ENCODE assay signal across 1 cellular context in genomic region chr17:69501591-69502468, GRCh38.
TF ChIP-seq lines count a peak whose summit lies in the region.

No MANE protein-coding gene starts in this region.

TF ChIP-seq in HepG2, 621 proteins besides CTCF, POLR2A, EP300 and RAD21 (continued from another document and continues in another):
- peak; percentile 79 for TF ChIP-seq CEBPG (CRISPR knock-in tag; IDR thresholded peaks at IDR 0.05)
- TF ChIP-seq, protein P1, sequence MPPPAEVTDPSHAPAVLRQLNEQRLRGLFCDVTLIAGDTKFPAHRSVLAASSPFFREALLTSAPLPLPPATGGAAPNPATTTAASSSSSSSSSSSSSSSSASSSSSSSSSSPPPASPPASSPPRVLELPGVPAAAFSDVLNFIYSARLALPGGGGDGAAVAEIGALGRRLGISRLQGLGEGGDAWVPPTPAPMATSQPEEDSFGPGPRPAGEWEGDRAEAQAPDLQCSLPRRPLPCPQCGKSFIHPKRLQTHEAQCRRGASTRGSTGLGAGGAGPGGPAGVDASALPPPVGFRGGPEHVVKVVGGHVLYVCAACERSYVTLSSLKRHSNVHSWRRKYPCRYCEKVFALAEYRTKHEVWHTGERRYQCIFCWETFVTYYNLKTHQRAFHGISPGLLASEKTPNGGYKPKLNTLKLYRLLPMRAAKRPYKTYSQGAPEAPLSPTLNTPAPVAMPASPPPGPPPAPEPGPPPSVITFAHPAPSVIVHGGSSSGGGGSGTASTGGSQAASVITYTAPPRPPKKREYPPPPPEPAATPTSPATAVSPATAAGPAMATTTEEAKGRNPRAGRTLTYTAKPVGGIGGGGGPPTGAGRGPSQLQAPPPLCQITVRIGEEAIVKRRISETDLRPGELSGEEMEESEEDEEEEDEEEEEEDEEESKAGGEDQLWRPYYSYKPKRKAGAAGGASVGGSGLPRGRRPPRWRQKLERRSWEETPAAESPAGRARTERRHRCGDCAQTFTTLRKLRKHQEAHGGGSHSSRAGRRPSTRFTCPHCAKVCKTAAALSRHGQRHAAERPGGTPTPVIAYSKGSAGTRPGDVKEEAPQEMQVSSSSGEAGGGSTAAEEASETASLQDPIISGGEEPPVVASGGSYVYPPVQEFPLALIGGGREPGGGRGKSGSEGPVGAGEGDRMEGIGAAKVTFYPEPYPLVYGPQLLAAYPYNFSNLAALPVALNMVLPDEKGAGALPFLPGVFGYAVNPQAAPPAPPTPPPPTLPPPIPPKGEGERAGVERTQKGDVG (CRISPR knock-in tag; IDR thresholded peaks at IDR 0.05; ENCODE audit: borderline replicate concordance), result no peak
- no peak for TF ChIP-seq HOXA7 (CRISPR knock-in tag; IDR thresholded peaks at IDR 0.05)
- no peak for TF ChIP-seq CERS6 (CRISPR knock-in tag; IDR thresholded peaks at IDR 0.05)
- no peak for TF ChIP-seq FOSL1 (CRISPR knock-in tag; IDR thresholded peaks at IDR 0.05; ENCODE audit: borderline replicate concordance)
- no peak for TF ChIP-seq TOPORS (CRISPR knock-in tag; IDR thresholded peaks at IDR 0.05)
- TF ChIP-seq RAD51 (IDR thresholded peaks at IDR 0.05; ENCODE audit: borderline replicate concordance), result no peak
- 0 out of 2 replicates have a peak, but pooled peaks have one; percentile 22 for TF ChIP-seq ELF1 (CRISPR knock-in tag; IDR thresholded peaks at IDR 0.05)
- no peak for TF ChIP-seq ZBTB39 (CRISPR knock-in tag; IDR thresholded peaks at IDR 0.05)
- TF ChIP-seq MEIS1 (CRISPR knock-in tag; IDR thresholded peaks at IDR 0.05; ENCODE audit: borderline replicate concordance), result 0 out of 2 replicates have a peak, but pooled peaks have one; percentile 56
- TF ChIP-seq NFKBIZ (CRISPR knock-in tag; IDR thresholded peaks at IDR 0.05), result no peak
- TF ChIP-seq ZNF3 (CRISPR knock-in tag; IDR thresholded peaks at IDR 0.05), result no peak
- TF ChIP-seq POGZ (CRISPR knock-in tag; IDR thresholded peaks at IDR 0.05), result peak; percentile 50; the same call in 1 of the 2 replicates
- no peak for TF ChIP-seq KLF16 (CRISPR knock-in tag; IDR thresholded peaks at IDR 0.05)
- peak; percentile 58; the same call in 1 of the 2 replicates for TF ChIP-seq ZNF292 (CRISPR knock-in tag; IDR thresholded peaks at IDR 0.05; ENCODE audit: borderline replicate concordance, low read depth)
- TF ChIP-seq NFYC (CRISPR knock-in tag; IDR thresholded peaks at IDR 0.05), result no peak
- 0 out of 2 replicates have a peak, but pooled peaks have one; percentile 13 for TF ChIP-seq ZNF441 (CRISPR knock-in tag; IDR thresholded peaks at IDR 0.05; ENCODE audit: borderline replicate concordance)
- peak; percentile 67; the same call in 1 of the 2 replicates for TF ChIP-seq HNRNPUL1 (IDR thresholded peaks at IDR 0.05; ENCODE audit: low read depth, low read length)
- TF ChIP-seq PHF20 (CRISPR knock-in tag; IDR thresholded peaks at IDR 0.05), result no peak
- no peak for TF ChIP-seq TGIF2 (CRISPR knock-in tag; IDR thresholded peaks at IDR 0.05)
- TF ChIP-seq ZMYM4 (CRISPR knock-in tag; IDR thresholded peaks at IDR 0.05), result peak; percentile 37
- TF ChIP-seq, protein P2, sequence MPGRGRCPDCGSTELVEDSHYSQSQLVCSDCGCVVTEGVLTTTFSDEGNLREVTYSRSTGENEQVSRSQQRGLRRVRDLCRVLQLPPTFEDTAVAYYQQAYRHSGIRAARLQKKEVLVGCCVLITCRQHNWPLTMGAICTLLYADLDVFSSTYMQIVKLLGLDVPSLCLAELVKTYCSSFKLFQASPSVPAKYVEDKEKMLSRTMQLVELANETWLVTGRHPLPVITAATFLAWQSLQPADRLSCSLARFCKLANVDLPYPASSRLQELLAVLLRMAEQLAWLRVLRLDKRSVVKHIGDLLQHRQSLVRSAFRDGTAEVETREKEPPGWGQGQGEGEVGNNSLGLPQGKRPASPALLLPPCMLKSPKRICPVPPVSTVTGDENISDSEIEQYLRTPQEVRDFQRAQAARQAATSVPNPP (CRISPR knock-in tag; IDR thresholded peaks at IDR 0.05), result no peak
- TF ChIP-seq SOX5 (CRISPR knock-in tag; IDR thresholded peaks at IDR 0.05; ENCODE audit: borderline replicate concordance), result peak; percentile 60
- no peak for TF ChIP-seq ZFP90 (CRISPR knock-in tag; IDR thresholded peaks at IDR 0.05; ENCODE audit: borderline replicate concordance)
- 0 out of 2 replicates have a peak, but pooled peaks have one; percentile 9 for TF ChIP-seq RFX5 (IDR thresholded peaks at IDR 0.05; ENCODE audit: low read depth, low read length)
- TF ChIP-seq, protein P3, sequence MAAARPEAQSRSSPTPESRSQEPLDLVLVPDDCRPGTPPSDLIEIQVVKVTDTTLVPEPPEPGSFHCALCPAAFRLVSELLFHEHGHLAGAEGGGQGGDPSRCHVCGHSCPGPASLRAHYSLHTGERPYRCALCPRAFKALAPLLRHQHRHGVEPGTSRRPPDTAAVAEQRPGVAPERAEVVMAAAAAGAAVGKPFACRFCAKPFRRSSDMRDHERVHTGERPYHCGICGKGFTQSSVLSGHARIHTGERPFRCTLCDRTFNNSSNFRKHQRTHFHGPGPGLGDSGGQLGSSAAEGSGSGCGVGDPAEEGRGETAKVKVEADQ (CRISPR knock-in tag; IDR thresholded peaks at IDR 0.05; ENCODE audit: borderline replicate concordance), result 0 out of 2 replicates have a peak, but pooled peaks have one; percentile 36
- TF ChIP-seq, protein P4, sequence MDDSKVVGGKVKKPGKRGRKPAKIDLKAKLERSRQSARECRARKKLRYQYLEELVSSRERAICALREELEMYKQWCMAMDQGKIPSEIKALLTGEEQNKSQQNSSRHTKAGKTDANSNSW (CRISPR knock-in tag; IDR thresholded peaks at IDR 0.05; ENCODE audit: borderline replicate concordance), result no peak
- TF ChIP-seq HMG20B (CRISPR knock-in tag; conservative IDR thresholded peaks at IDR 0.05), result no peak
- TF ChIP-seq, protein P5, sequence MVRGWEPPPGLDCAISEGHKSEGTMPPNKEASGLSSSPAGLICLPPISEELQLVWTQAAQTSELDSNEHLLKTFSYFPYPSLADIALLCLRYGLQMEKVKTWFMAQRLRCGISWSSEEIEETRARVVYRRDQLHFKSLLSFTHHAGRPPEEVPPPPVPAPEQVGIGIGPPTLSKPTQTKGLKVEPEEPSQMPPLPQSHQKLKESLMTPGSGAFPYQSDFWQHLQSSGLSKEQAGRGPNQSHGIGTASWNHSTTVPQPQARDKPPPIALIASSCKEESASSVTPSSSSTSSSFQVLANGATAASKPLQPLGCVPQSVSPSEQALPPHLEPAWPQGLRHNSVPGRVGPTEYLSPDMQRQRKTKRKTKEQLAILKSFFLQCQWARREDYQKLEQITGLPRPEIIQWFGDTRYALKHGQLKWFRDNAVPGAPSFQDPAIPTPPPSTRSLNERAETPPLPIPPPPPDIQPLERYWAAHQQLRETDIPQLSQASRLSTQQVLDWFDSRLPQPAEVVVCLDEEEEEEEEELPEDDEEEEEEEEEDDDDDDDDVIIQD (CRISPR knock-in tag; IDR thresholded peaks at IDR 0.05; ENCODE audit: low read depth), result peak; percentile 48; the same call in 1 of the 2 replicates
- 0 out of 2 replicates have a peak, but pooled peaks have one; percentile 27 for TF ChIP-seq ZNF609 (CRISPR knock-in tag; IDR thresholded peaks at IDR 0.05; ENCODE audit: borderline replicate concordance)
- TF ChIP-seq ZNF121 (CRISPR knock-in tag; IDR thresholded peaks at IDR 0.05), result peak; percentile 85
- TF ChIP-seq ATF7 (IDR thresholded peaks at IDR 0.05), result peak; percentile 71
- no peak for TF ChIP-seq ATF7 (CRISPR knock-in tag; IDR thresholded peaks at IDR 0.05)
- no peak for TF ChIP-seq CREB1 (IDR thresholded peaks at IDR 0.05)
- peak; percentile 50; the same call in 1 of the 2 replicates for TF ChIP-seq CREB1 (CRISPR knock-in tag; IDR thresholded peaks at IDR 0.05)
- TF ChIP-seq NCOR1 (IDR thresholded peaks at IDR 0.05; ENCODE audit: borderline replicate concordance, low read length), result no peak
- peak; percentile 36; the same call in 1 of the 2 replicates for TF ChIP-seq ETV5 (CRISPR knock-in tag; IDR thresholded peaks at IDR 0.05; ENCODE audit: borderline replicate concordance)
- TF ChIP-seq ZNF331 (CRISPR knock-in tag; IDR thresholded peaks at IDR 0.05), result peak; percentile 41; the same call in 1 of the 2 replicates
- no peak for TF ChIP-seq ZNF749 (CRISPR knock-in tag; IDR thresholded peaks at IDR 0.05; ENCODE audit: borderline replicate concordance)
- no peak for TF ChIP-seq ZNF280B (CRISPR knock-in tag; IDR thresholded peaks at IDR 0.05; ENCODE audit: borderline replicate concordance)
- TF ChIP-seq SAP130 (CRISPR knock-in tag; IDR thresholded peaks at IDR 0.05; ENCODE audit: low read depth), result 0 out of 2 replicates have a peak, but pooled peaks have one; percentile 41
- TF ChIP-seq SOX13 (IDR thresholded peaks at IDR 0.05), result no peak
- TF ChIP-seq SOX13 (CRISPR knock-in tag; conservative IDR thresholded peaks at IDR 0.05 in 1 of 2, IDR thresholded peaks at IDR 0.05 in 1 of 2), result peak in 1 of 2 experiments; percentile 68; a peak in 2 of 4 replicates
- no peak for TF ChIP-seq TOE1 (CRISPR knock-in tag; IDR thresholded peaks at IDR 0.05)
- no peak for TF ChIP-seq ZNF776 (CRISPR knock-in tag; IDR thresholded peaks at IDR 0.05)
